9 cellular contexts compared by ENCODE assay signal in the genomic region with DNA sequence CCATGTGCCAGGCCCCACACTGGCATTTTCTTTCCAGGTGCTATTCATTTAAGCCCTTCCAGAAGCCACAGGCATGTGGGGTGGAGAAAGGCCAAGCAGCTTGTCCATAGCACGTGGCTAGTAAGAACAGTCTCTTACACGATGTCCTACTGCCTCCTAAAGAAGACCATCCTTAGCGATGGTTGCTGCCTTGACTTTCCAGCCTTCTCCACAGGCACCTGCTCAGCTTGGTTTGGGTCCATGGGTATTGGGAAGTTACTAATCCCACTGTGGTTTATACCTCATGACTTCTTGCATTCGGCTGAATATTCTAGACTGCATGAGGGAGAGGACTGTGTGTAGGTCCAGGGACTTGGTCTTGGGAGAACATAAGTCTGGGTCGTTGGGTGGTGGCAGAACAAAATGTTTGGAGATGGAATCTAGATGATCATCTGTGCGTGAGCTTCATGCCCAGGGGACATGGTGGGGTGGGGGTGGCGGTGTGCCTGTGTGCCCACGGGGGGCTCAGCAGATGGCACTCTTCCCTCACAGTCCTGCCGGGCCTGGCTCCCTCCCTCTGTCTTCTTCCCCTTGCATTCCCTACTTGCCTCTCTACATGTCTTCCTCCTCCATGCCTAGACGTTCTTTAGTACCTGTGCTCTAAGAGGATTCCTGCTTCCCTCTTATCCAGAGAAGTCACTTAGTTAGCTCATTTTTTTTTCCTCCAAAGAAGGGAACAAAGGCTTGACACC. TPM values are rescaled to one million over a fixed set of nuclear protein-coding genes. Genes with fewer than 3 reads are reported as not detected.
DNase-seq lines count a peak whose midpoint lies in the region; ATAC-seq, FAIRE-seq and TF ChIP-seq lines count a peak whose summit lies in the region.
"Had no signal": no experiment of that assay in that cellular context is flagged by ENCODE, and none has a peak within 500 bp of the region (broad histone marks: within the 10 kb centered on the region; RNA-seq: fewer than 3 reads in every experiment).

No MANE protein-coding gene starts in this region.

- H3K36me3 Mint-ChIP-seq in nephron (ENCODE audit: low read depth), result no peaks in the 10 kb centered on the region

- TF ChIP-seq CTCF in bronchial epithelial cell (IDR thresholded peaks at IDR 0.05; ENCODE audit: insufficient read depth, low read length, severe bottlenecking) (peak; percentile 26), nephron (IDR thresholded peaks at IDR 0.05; ENCODE audit: unreplicated experiment in 3 of 3) (peak in 2 of 3 experiments; percentile 24 to 31)

- peaks cover 12% of the 10 kb centered on the region for H3K4me1 Mint-ChIP-seq in nephron

- no peaks in the 10 kb centered on the region for H3K36me3 ChIP-seq in bronchial epithelial cell (ENCODE audit: control insufficient read depth, insufficient read depth, low read length)
- H3K36me3 ChIP-seq in small intestine (ENCODE audit: control insufficient read depth in 2 of 2, insufficient read depth in 2 of 2, low read length in 2 of 2), result no peaks in the 10 kb centered on the region

- no peaks in the 10 kb centered on the region for H3K27me3 ChIP-seq in bronchial epithelial cell (ENCODE audit: control insufficient read depth, insufficient read depth, low read length)
- no peaks in the 10 kb centered on the region for H3K27me3 ChIP-seq in small intestine (ENCODE audit: control insufficient read depth in 2 of 2, insufficient read depth in 2 of 2, low read length in 2 of 2)

- WGBS in small intestine, 3 donors, result 71 to 73% (median 72%) methylated on average over 9 to 10 of the region's 10 CpGs

- no peak for ATAC-seq in left lobe of liver
- no peak for ATAC-seq in GM19452 (IDR thresholded peaks at IDR 0.05; ENCODE audit: unreplicated experiment)

- H3K27me3 Mint-ChIP-seq in nephron (ENCODE audit: low read depth), result peaks cover 28% of the 10 kb centered on the region

- DNase-seq in NCI-H82 (lab: John Stamatoyannopoulos, UW), result peak; percentile 25
- DNase-seq in NCI-H82 treated with DMSO at 0.1 percent for 48 hours (lab: John Stamatoyannopoulos, UW; ENCODE audit: unreplicated experiment), result no peak
- DNase-seq in NCI-H446 treated with DMSO at 0.1 percent for 48 hours (lab: John Stamatoyannopoulos, UW), result peak; percentile 21
- no peak for DNase-seq in bronchial epithelial cell (ENCODE audit: low read depth)
- DNase-seq in left lobe of liver (ENCODE audit: low spot score), result no peak
- no peak for DNase-seq in small intestine

- H3K4me3 Mint-ChIP-seq in nephron, result no peak overlapping the region

- peaks cover 0 to 2% of the 10 kb centered on the region in 2 donors for H3K4me1 ChIP-seq in small intestine (ENCODE audit: control insufficient read depth in 2 of 2, insufficient read depth in 1 of 2, low read depth in 1 of 2, low read length in 1 of 2)

- no peaks in the 10 kb centered on the region for H3K9me3 ChIP-seq in small intestine (ENCODE audit: control insufficient read depth, low read depth)

- H3K27ac ChIP-seq in small intestine (ENCODE audit: low read depth in 1 of 2, low read length in 1 of 2), result no peak overlapping the region

- H3K27ac Mint-ChIP-seq in nephron, result no peak overlapping the region

- no peaks in the 10 kb centered on the region for H3K9me3 Mint-ChIP-seq in nephron

- FAIRE-seq in bronchial epithelial cell (lab: Jason Lieb, UNC) (no peak), small intestine (lab: Jason Lieb, UNC) (no peak)
- FAIRE-seq: G401.6 had no signal

- H3K4me3 ChIP-seq in bronchial epithelial cell (ENCODE audit: low read depth, low read length) (no peak overlapping the region), small intestine (ENCODE audit: low read depth in 1 of 2, low read length in 2 of 2) (no peak overlapping the region)

RNA-seq across cellular contexts. Expression of gene NINJ2, which starts 49.1 kb away (rescaled TPM):
- total RNA-seq in bronchial epithelial cell (0.26 TPM in 2 replicates), left lobe of liver (16.1 TPM)
- polyA plus RNA-seq in small intestine, result 1 to 10 TPM in 2 of 3 donors, under 1 TPM in 1; 0.67 to 8.1 (median 5.2) TPM

Comparison
In these comparisons a context has a peak if more than half of its experiments do, and no peak if none do; other contexts are left out.
1. DNase-seq: peak in NCI-H82 (single experiment) and NCI-H446 treated with DMSO at 0.1 percent for 48 hours (single experiment); none in NCI-H82 treated with DMSO at 0.1 percent for 48 hours (single experiment), bronchial epithelial cell (single experiment), left lobe of liver (single experiment) and small intestine (single experiment).
2. RNA of gene NINJ2, which starts 49.1 kb away (total RNA-seq): 16.1 TPM in left lobe of liver (single experiment); 0.26 TPM in bronchial epithelial cell; every median in the first group is over 10 times any median in the second.